In genomic region chr3:57974796-57975388, GRCh38 we compare ENCODE assay signal across 1 cellular context.
TF ChIP-seq lines count a peak whose summit lies in the region.

No MANE protein-coding gene starts in this region.

TF ChIP-seq in K562, 482 proteins besides CTCF, POLR2A, EP300 and RAD21 (continued from another document):
- TF ChIP-seq SMAD4 (CRISPR knock-in tag; conservative IDR thresholded peaks at IDR 0.05) = peak; percentile 67; the same call in 1 of the 2 replicates
- TF ChIP-seq ATF3 (IDR thresholded peaks at IDR 0.05) = peak; percentile 90
- no peak for TF ChIP-seq ATF3 (CRISPR knock-in tag; conservative IDR thresholded peaks at IDR 0.05)
- no peak for TF ChIP-seq POLR2B (IDR thresholded peaks at IDR 0.05; ENCODE audit: low read depth, partially characterized antibody)
- no peak for TF ChIP-seq ZKSCAN3 (CRISPR knock-in tag; IDR thresholded peaks at IDR 0.05)
- no peak; the same call in 1 of the 2 replicates for TF ChIP-seq ZNF175 (CRISPR knock-in tag; IDR thresholded peaks at IDR 0.05; ENCODE audit: low read depth)
- TF ChIP-seq NBN (IDR thresholded peaks at IDR 0.05; ENCODE audit: low read depth) = no peak
- no peak for TF ChIP-seq DLX4 (CRISPR knock-in tag; IDR thresholded peaks at IDR 0.05)
- TF ChIP-seq TEAD4 (IDR thresholded peaks at IDR 0.05; ENCODE audit: low read length) = peak; percentile 25; the same call in 1 of the 2 replicates
- no peak for TF ChIP-seq TEAD4 (CRISPR knock-in tag; IDR thresholded peaks at IDR 0.05; ENCODE audit: borderline replicate concordance)
- TF ChIP-seq RBM39 (optimal IDR thresholded peaks at IDR 0.05; ENCODE audit: low read depth, low read length) = no peak
- TF ChIP-seq NELFE (IDR thresholded peaks at IDR 0.05; ENCODE audit: insufficient read depth, insufficient read length) = no peak
- TF ChIP-seq MCM3 (IDR thresholded peaks at IDR 0.05) = no peak
- TF ChIP-seq ZFP30 (CRISPR knock-in tag; IDR thresholded peaks at IDR 0.05; ENCODE audit: borderline replicate concordance) = no peak
- TF ChIP-seq TEAD2 (tag; IDR thresholded peaks at IDR 0.05) = no peak
- TF ChIP-seq ZNF316 (IDR thresholded peaks at IDR 0.05) = 0 out of 2 replicates have a peak, but pooled peaks have one; percentile 10
- peak; percentile 15 for TF ChIP-seq FOS (IDR thresholded peaks at IDR 0.05; ENCODE audit: extremely low read depth, insufficient read length)
- TF ChIP-seq RBBP5 (IDR thresholded peaks at IDR 0.05; ENCODE audit: borderline replicate concordance, insufficient read depth, low read length, poor library complexity, severe bottlenecking) = no peak
- TF ChIP-seq ZFPM2 (CRISPR knock-in tag; IDR thresholded peaks at IDR 0.05) = no peak
- TF ChIP-seq USF1 (CRISPR knock-in tag; IDR thresholded peaks at IDR 0.05) = no peak
- no peak for TF ChIP-seq KDM5B (IDR thresholded peaks at IDR 0.05; ENCODE audit: insufficient replicate concordance, low read depth, low read length)
- TF ChIP-seq ZNF592 (IDR thresholded peaks at IDR 0.05) = no peak
- TF ChIP-seq LARP7 (IDR thresholded peaks at IDR 0.05) = no peak
- 0 out of 2 replicates have a peak, but pooled peaks have one; percentile 34 for TF ChIP-seq CREM (IDR thresholded peaks at IDR 0.05; ENCODE audit: low read depth)
- peak; percentile 88 for TF ChIP-seq JUND (IDR thresholded peaks at IDR 0.05; ENCODE audit: borderline replicate concordance, low read depth, low read length)
- TF ChIP-seq JUND (tag; IDR thresholded peaks at IDR 0.05; ENCODE audit: borderline replicate concordance, low read depth, low read length) = peak; percentile 84; the same call in 2 of the 3 replicates
- TF ChIP-seq HMGXB4 (CRISPR knock-in tag; IDR thresholded peaks at IDR 0.05) = no peak
- no peak for TF ChIP-seq NR0B1 (IDR thresholded peaks at IDR 0.05; ENCODE audit: partially characterized antibody)
- no peak for TF ChIP-seq TSC22D4 (tag; IDR thresholded peaks at IDR 0.05)
- no peak for TF ChIP-seq COPS2 (conservative IDR thresholded peaks at IDR 0.05)
- TF ChIP-seq THRAP3 (IDR thresholded peaks at IDR 0.05; ENCODE audit: borderline replicate concordance) = no peak
- 0 out of 4 replicates have a peak, but pooled peaks of 1 of the 2 experiments have one; percentile 29 for TF ChIP-seq TEAD1 (CRISPR knock-in tag; IDR thresholded peaks at IDR 0.05)
- no peak for TF ChIP-seq CREB3L1 (IDR thresholded peaks at IDR 0.05; ENCODE audit: borderline replicate concordance, low read depth)
- TF ChIP-seq BMI1 (IDR thresholded peaks at IDR 0.05; ENCODE audit: low read length) = no peak
- no peak for TF ChIP-seq THAP7 (CRISPR knock-in tag; IDR thresholded peaks at IDR 0.05)
- no peak for TF ChIP-seq ZNF512 (tag; IDR thresholded peaks at IDR 0.05)
- no peak for TF ChIP-seq NR2C1 (IDR thresholded peaks at IDR 0.05)
- TF ChIP-seq NR2C1 (tag; IDR thresholded peaks at IDR 0.05) = 0 out of 2 replicates have a peak, but pooled peaks have one; percentile 30
- TF ChIP-seq HNRNPL (IDR thresholded peaks at IDR 0.05; ENCODE audit: low read depth, low read length) = no peak
- no peak for TF ChIP-seq NFRKB (IDR thresholded peaks at IDR 0.05; ENCODE audit: low read depth)
- TF ChIP-seq ZBTB9 (CRISPR knock-in tag; IDR thresholded peaks at IDR 0.05) = no peak
- TF ChIP-seq TFAM (CRISPR knock-in tag; conservative IDR thresholded peaks at IDR 0.05) = no peak
- no peak for TF ChIP-seq U2AF2 (optimal IDR thresholded peaks at IDR 0.05; ENCODE audit: low read depth, low read length)
- TF ChIP-seq MXD1 (CRISPR knock-in tag; IDR thresholded peaks at IDR 0.05; ENCODE audit: borderline replicate concordance, poor library complexity, severe bottlenecking) = no peak
